In the genomic region with DNA sequence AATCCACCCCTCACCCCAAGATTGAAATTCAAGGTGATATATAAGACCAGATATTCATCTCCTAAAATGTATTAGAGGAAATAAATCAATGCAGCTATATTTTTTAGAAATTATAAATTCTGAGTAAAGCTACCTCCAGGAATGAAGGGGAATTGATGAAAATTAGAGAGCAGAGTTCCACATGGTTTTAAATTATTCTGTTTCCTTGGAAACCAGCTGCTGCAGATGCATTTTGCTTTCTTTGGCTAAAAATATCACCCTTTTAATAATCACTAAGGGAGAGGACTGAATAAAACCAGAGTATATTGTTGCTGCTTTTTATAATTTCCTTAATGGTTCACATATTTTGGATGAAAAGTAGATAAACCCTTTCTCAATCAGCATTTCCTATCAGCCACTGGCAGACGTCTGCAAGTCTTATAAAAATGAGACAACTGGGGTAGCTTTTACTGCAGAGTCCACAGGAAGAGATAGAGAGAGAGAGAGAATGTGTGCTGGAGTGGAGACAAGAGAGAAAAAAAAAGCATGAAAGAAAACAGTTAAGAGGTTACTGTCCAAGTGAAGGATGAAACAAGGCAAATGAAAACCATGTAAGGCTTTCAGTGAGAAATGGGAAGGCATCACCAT, we compare ENCODE assay signal across 15 cellular contexts. TPM values are rescaled to one million over a fixed set of nuclear protein-coding genes. Genes with fewer than 3 reads are reported as not detected.
A peak's percentile ranks its signal among the peaks of the same experiment; 100 is the strongest.
DNase-seq lines count a peak whose midpoint lies in the region; ATAC-seq and TF ChIP-seq lines count a peak whose summit lies in the region.
"Had no signal": no experiment of that assay in that cellular context is flagged by ENCODE, and none has a peak within 500 bp of the region (broad histone marks: within the 10 kb centered on the region; RNA-seq: fewer than 3 reads in every experiment).

No MANE protein-coding gene starts in this region.

- H3K4me3 ChIP-seq in endocrine pancreas (ENCODE audit: control insufficient read depth, insufficient read depth, low read length) (peak overlapping the region; percentile 91), osteoblast (ENCODE audit: insufficient read depth, low read length) (no peak overlapping the region), lower lobe of right lung (no peak overlapping the region)
- H3K4me3 ChIP-seq: upper lobe of left lung had no signal

- H3K36me3 ChIP-seq in endocrine pancreas (ENCODE audit: control insufficient read depth, insufficient read depth, low read length) = no peaks in the 10 kb centered on the region
- no peaks in the 10 kb centered on the region for H3K36me3 ChIP-seq in osteoblast (ENCODE audit: insufficient read depth, low read length)
- no peaks in the 10 kb centered on the region for H3K36me3 ChIP-seq in lower lobe of right lung
- H3K36me3 ChIP-seq: upper lobe of left lung, WERI-Rb-1 had no signal

- ATAC-seq in GM19455 (IDR thresholded peaks at IDR 0.05; ENCODE audit: unreplicated experiment) = no peak
- ATAC-seq in lower lobe of right lung = no peak

- no peak overlapping the region for H3K9ac ChIP-seq in endocrine pancreas (ENCODE audit: control insufficient read depth, insufficient read depth, low read length)

- H3K9me3 ChIP-seq in endocrine pancreas (ENCODE audit: control insufficient read depth, low read length) (no peaks in the 10 kb centered on the region), osteoblast (ENCODE audit: low read depth, low read length) (no peaks in the 10 kb centered on the region), lower lobe of right lung (no peaks in the 10 kb centered on the region)
- H3K9me3 ChIP-seq: upper lobe of left lung had no signal

- H3K4me2 ChIP-seq in osteoblast (ENCODE audit: insufficient read depth, low read length) = no peak overlapping the region

- no peaks in the 10 kb centered on the region for H4K20me1 ChIP-seq in osteoblast (ENCODE audit: insufficient read depth, low read length)

- H3K27me3 ChIP-seq in endocrine pancreas (ENCODE audit: control insufficient read depth, insufficient read depth, low read length) (no peaks in the 10 kb centered on the region), osteoblast (ENCODE audit: insufficient read depth, low read length) (no peaks in the 10 kb centered on the region), lower lobe of right lung (ENCODE audit: low read depth) (no peaks in the 10 kb centered on the region)
- H3K27me3 ChIP-seq: upper lobe of left lung had no signal

- H3K79me2 ChIP-seq in osteoblast (ENCODE audit: insufficient read depth, low read length) = no peaks in the 10 kb centered on the region

- H3K27ac ChIP-seq in osteoblast (ENCODE audit: low read depth, low read length) (no peak overlapping the region), lower lobe of right lung (no peak overlapping the region)
- H3K27ac ChIP-seq: upper lobe of left lung, WERI-Rb-1 had no signal

- intact Hi-C loops in lower lobe of right lung (cut with DNase I) = no loop called here

- DNase-seq in DMS53 (lab: John Stamatoyannopoulos, UW) = peak; percentile 48
- DNase-seq in DMS53 treated with DMSO at 0.1 percent for 48 hours (lab: John Stamatoyannopoulos, UW; ENCODE audit: unreplicated experiment) = no peak
- peak; percentile 56 for DNase-seq in NCI-H446 treated with DMSO at 0.1 percent for 48 hours (lab: John Stamatoyannopoulos, UW)
- DNase-seq in osteoblast (ENCODE audit: insufficient read length, low spot score, missing footprints) = no peak
- DNase-seq in lower lobe of right lung = no peak
- no peak for DNase-seq in kidney tubule cell (ENCODE audit: low spot score)
- DNase-seq: 8988T; activated naive CD8-positive, alpha-beta T cell treated with anti-CD3 and anti-CD28 coated beads, Interleukin-2, amount 10 ng/mL, durations not matched to agents 7 days and 5 days; KG1; nucleus accumbens; SHP77; upper lobe of left lung; WERI-Rb-1 had no signal

- peak overlapping the region; percentile 42 for H2AFZ ChIP-seq in osteoblast (ENCODE audit: low read length)

- TF ChIP-seq CTCF in osteoblast (IDR thresholded peaks at IDR 0.05; ENCODE audit: extremely low read depth, low read depth, low read length) = no peak
- no peak for TF ChIP-seq CTCF in lower lobe of right lung (IDR thresholded peaks at IDR 0.05)

- H3K4me1 ChIP-seq in endocrine pancreas (ENCODE audit: control insufficient read depth, insufficient read depth, low read length) = peaks cover 46% of the 10 kb centered on the region
- peaks cover 4% of the 10 kb centered on the region for H3K4me1 ChIP-seq in osteoblast (ENCODE audit: insufficient read depth, low read length)
- no peaks in the 10 kb centered on the region for H3K4me1 ChIP-seq in lower lobe of right lung

RNA-seq across cellular contexts. Expression of gene CSRNP3, which starts 2.0 kb away (rescaled TPM):
- total RNA-seq in osteoblast (1.4 and 2.7 TPM in 2 replicates), lower lobe of right lung (2.3 TPM)
- total RNA-seq: activated naive CD8-positive, alpha-beta T cell treated with anti-CD3 and anti-CD28 coated beads, Interleukin-2, amount 10 ng/mL, durations not matched to agents 7 days and 5 days had no signal

Comparison
In these comparisons a context has a peak if more than half of its experiments do, and no peak if none do; other contexts are left out.
1. DNase-seq: peak in DMS53 (single experiment) and NCI-H446 treated with DMSO at 0.1 percent for 48 hours (single experiment); none in DMS53 treated with DMSO at 0.1 percent for 48 hours (single experiment), osteoblast (single experiment), lower lobe of right lung (single experiment) and kidney tubule cell (single experiment).